ENCODE assay signal across 11 cellular contexts in genomic region chr10:17235136-17235535, GRCh38. TPM values are rescaled to one million over a fixed set of nuclear protein-coding genes. Genes with fewer than 3 reads are reported as not detected.
DNase-seq lines count a peak whose midpoint lies in the region; ATAC-seq, FAIRE-seq and TF ChIP-seq lines count a peak whose summit lies in the region.
"Had no signal": no experiment of that assay in that cellular context is flagged by ENCODE, and none has a peak within 500 bp of the region (broad histone marks: within the 10 kb centered on the region; RNA-seq: fewer than 3 reads in every experiment).

No MANE protein-coding gene starts in this region.

- DNase-seq in EL (peak; percentile 39), RCC 7860 (ENCODE audit: low spot score) (peak; percentile 60), fibroblast of pulmonary artery (ENCODE audit: low read depth) (peak; percentile 37), spleen (no peak), GM03348 (ENCODE audit: low spot score) (no peak), KG1 (lab: John Stamatoyannopoulos, UW) (no peak)
- DNase-seq: activated naive CD4-positive, alpha-beta T cell treated with anti-CD3 and anti-CD28 coated beads for 36 hours; NCI-H1417 treated with DMSO at 0.1 percent for 48 hours; stimulated activated CD4-positive, alpha-beta T cell treated with anti-CD3 and anti-CD28 coated beads, Interleukin-4, amount 100 ng/mL, for 24 hours had no signal

- peaks cover 18 to 86% (median 75%) of the 10 kb centered on the region in 6 donors for H3K36me3 ChIP-seq in spleen

- TF ChIP-seq CTCF in fibroblast of pulmonary artery (IDR thresholded peaks at IDR 0.05; ENCODE audit: low read length, missing control alignments) (peak; percentile 24), spleen (IDR thresholded peaks at IDR 0.05 in 8 of 11, conservative IDR thresholded peaks at IDR 0.05 in 3 of 11) (no peak)

- no peaks in the 10 kb centered on the region for H3K27me3 ChIP-seq in spleen (replicated peaks in 1 of 7)

- WGBS in spleen, 5 donors, result 67 to 77% (median 69%) methylated on average over 8 of the region's 8 CpGs

- peak overlapping the region; percentile 98 for H3K4me3 ChIP-seq in fibroblast of pulmonary artery (replicated peaks; ENCODE audit: low read depth, low read length)
- H3K4me3 ChIP-seq in spleen, result peak overlapping the region in 5 of 8 donors; percentile 95 to 99 (median 97)

- H3K9me3 ChIP-seq in spleen, result no peaks in the 10 kb centered on the region

- intact Hi-C loops in spleen (cut with DNase I; ENCODE audit: low total_unique reads), result no loop called here

- TF ChIP-seq POLR2A in spleen (IDR thresholded peaks at IDR 0.05), result no peak

- ATAC-seq in activated CD4-positive, CD25-positive, alpha-beta regulatory T cell treated with anti-CD3 and anti-CD28 coated beads, Interleukin-2, amount 50 U/mL, for 24 hours, result no peak

- FAIRE-seq in RCC 7860 (lab: Jason Lieb, UNC), result no peak
- FAIRE-seq: GM18507 had no signal

- H3K4me1 ChIP-seq in spleen, result peaks cover 3 to 79% (median 63%) of the 10 kb centered on the region in 6 donors

- peak overlapping the region in 5 of 8 donors; percentile 10 to 100 (median 45) for H3K27ac ChIP-seq in spleen

RNA-seq across cellular contexts. Expression of gene VIM, which starts 7.1 kb away (rescaled TPM):
- total RNA-seq in spleen, result 1,000 to 10,000 TPM; 1,061 to 2,377 (median 1,594) TPM
- polyA plus RNA-seq in spleen, result 100 to 1,000 TPM; 510 to 672 (median 660) TPM

RNA-seq across cellular contexts. Expression of gene TRDMT1, which starts 33.7 kb away (rescaled TPM):
- 10 to 100 TPM in 6 of 7 donors, 1 to 10 TPM in 1; 9.6 to 40.0 (median 16.3) TPM for total RNA-seq in spleen
- polyA plus RNA-seq in spleen, result 1 to 10 TPM; 1.6 to 3.1 (median 2.3) TPM

Comparison
In these comparisons a context has a peak if more than half of its experiments do, and no peak if none do; other contexts are left out.
1. DNase-seq: peak in EL (single experiment), RCC 7860 (single experiment) and fibroblast of pulmonary artery (single experiment); none in spleen (single experiment), GM03348 (single experiment) and KG1 (single experiment).